ENCODE assay signal across 1 cellular context in the genomic region with DNA sequence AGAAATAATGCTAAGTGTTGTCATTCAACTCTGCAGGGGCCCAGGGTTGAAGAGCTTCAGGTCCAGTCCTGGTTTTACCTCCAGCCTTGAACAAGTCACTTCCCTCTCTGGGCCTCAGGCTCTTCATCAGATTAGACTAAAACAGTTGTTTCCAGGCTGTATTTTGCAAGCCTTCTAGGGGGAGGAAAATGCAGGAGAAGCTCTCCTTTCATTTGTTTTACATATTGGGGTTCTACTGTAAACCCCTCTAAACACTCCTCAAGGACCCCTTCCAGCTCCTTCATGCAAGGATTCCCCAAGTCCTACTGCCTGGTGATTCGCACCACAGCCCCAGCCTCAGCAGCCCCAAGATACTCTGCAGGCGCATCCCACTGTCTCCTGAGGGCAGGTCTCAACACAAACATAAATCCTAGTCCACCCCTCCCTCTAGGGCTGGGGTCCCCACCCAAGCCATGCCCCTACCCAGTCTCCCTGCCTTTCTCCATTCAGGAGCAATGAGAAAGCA.
TF ChIP-seq lines count a peak whose summit lies in the region.

No MANE protein-coding gene starts in this region.

TF ChIP-seq in IMR-90, 13 proteins besides CTCF, POLR2A, EP300 and RAD21:
- TF ChIP-seq SMC3 (IDR thresholded peaks at IDR 0.05; ENCODE audit: low read depth, low read length) (no peak), MAFK (IDR thresholded peaks at IDR 0.05; ENCODE audit: low read depth, low read length) (no peak), CHD1 (IDR thresholded peaks at IDR 0.05; ENCODE audit: low read depth, low read length) (no peak), FOS (IDR thresholded peaks at IDR 0.05; ENCODE audit: low read depth, low read length) (no peak), MAZ (IDR thresholded peaks at IDR 0.05; ENCODE audit: borderline replicate concordance, low read depth, low read length) (no peak), BHLHE40 (IDR thresholded peaks at IDR 0.05; ENCODE audit: low read depth, low read length) (no peak), RFX5 (IDR thresholded peaks at IDR 0.05; ENCODE audit: low read depth, low read length) (no peak), CEBPB (IDR thresholded peaks at IDR 0.05; ENCODE audit: low read depth, low read length) (no peak)
- TF ChIP-seq, protein P1, sequence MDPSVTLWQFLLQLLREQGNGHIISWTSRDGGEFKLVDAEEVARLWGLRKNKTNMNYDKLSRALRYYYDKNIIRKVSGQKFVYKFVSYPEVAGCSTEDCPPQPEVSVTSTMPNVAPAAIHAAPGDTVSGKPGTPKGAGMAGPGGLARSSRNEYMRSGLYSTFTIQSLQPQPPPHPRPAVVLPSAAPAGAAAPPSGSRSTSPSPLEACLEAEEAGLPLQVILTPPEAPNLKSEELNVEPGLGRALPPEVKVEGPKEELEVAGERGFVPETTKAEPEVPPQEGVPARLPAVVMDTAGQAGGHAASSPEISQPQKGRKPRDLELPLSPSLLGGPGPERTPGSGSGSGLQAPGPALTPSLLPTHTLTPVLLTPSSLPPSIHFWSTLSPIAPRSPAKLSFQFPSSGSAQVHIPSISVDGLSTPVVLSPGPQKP (IDR thresholded peaks at IDR 0.05; ENCODE audit: borderline replicate concordance, low read depth, low read length): no peak
- TF ChIP-seq, protein P2, sequence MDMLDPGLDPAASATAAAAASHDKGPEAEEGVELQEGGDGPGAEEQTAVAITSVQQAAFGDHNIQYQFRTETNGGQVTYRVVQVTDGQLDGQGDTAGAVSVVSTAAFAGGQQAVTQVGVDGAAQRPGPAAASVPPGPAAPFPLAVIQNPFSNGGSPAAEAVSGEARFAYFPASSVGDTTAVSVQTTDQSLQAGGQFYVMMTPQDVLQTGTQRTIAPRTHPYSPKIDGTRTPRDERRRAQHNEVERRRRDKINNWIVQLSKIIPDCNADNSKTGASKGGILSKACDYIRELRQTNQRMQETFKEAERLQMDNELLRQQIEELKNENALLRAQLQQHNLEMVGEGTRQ (IDR thresholded peaks at IDR 0.05; ENCODE audit: low read depth, low read length): no peak
